ENCODE assay signal across 1 cellular context in the genomic region with DNA sequence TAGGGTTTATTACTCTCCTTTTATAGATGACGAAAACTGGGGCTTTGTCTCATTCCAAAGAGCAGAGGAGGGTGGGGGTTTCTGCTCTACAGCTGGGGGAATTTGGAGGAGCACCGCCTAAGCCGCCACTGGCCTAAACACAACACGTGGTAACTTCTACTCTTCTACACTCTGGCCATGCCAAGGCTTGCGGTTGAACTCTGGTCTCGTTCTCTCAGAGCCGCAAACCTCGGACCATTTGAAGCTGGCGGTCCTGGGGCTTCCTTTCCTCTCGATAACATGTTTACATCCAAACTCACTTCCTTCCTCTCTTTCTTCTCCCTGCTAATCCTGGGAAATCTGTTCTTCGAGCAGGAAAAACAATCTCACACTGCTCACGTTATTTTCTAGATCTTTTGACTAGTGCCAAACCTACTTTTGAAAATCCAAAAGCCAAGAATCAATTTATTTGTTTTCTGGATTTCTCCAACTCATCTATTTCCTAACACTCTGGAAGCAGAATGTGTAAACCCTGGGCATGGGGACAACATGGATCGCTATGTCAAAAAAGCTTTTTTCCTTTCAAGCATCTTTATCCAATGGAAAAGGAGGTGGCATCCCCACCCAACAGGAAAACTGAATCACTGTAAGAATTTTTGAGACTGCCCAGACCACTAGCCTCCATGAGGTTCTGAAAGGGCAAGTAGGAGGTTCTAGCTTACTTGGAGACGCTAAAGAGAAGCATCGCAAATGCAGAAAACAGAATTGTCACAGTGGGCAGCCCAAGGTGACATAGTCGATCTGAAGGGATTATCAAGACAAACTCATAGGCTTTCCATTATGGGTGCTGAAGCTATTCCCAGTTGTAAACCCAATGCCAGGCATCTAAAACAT.
TF ChIP-seq lines count a peak whose summit lies in the region.

No MANE protein-coding gene starts in this region.

TF ChIP-seq in HepG2, 621 proteins besides CTCF, POLR2A, EP300 and RAD21 (continued from another document and continues in another):
- TF ChIP-seq, protein P1, sequence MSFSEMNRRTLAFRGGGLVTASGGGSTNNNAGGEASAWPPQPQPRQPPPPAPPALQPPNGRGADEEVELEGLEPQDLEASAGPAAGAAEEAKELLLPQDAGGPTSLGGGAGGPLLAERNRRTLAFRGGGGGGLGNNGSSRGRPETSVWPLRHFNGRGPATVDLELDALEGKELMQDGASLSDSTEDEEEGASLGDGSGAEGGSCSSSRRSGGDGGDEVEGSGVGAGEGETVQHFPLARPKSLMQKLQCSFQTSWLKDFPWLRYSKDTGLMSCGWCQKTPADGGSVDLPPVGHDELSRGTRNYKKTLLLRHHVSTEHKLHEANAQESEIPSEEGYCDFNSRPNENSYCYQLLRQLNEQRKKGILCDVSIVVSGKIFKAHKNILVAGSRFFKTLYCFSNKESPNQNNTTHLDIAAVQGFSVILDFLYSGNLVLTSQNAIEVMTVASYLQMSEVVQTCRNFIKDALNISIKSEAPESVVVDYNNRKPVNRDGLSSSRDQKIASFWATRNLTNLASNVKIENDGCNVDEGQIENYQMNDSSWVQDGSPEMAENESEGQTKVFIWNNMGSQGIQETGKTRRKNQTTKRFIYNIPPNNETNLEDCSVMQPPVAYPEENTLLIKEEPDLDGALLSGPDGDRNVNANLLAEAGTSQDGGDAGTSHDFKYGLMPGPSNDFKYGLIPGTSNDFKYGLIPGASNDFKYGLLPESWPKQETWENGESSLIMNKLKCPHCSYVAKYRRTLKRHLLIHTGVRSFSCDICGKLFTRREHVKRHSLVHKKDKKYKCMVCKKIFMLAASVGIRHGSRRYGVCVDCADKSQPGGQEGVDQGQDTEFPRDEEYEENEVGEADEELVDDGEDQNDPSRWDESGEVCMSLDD (CRISPR knock-in tag; IDR thresholded peaks at IDR 0.05; ENCODE audit: borderline replicate concordance), result 0 out of 2 replicates have a peak, but pooled peaks have one; percentile 48
- TF ChIP-seq, protein P2, sequence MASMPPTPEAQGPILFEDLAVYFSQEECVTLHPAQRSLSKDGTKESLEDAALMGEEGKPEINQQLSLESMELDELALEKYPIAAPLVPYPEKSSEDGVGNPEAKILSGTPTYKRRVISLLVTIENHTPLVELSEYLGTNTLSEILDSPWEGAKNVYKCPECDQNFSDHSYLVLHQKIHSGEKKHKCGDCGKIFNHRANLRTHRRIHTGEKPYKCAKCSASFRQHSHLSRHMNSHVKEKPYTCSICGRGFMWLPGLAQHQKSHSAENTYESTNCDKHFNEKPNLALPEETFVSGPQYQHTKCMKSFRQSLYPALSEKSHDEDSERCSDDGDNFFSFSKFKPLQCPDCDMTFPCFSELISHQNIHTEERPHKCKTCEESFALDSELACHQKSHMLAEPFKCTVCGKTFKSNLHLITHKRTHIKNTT (CRISPR knock-in tag; IDR thresholded peaks at IDR 0.05), result no peak
- TF ChIP-seq MZF1 (CRISPR knock-in tag; IDR thresholded peaks at IDR 0.05; ENCODE audit: borderline replicate concordance) (no peak; the same call in 1 of the 2 replicates), PITX1 (CRISPR knock-in tag; IDR thresholded peaks at IDR 0.05) (peak; percentile 91), KLF9 (CRISPR knock-in tag; IDR thresholded peaks at IDR 0.05; ENCODE audit: low read depth) (peak; percentile 63; the same call in 1 of the 2 replicates), NFATC3 (CRISPR knock-in tag; IDR thresholded peaks at IDR 0.05) (0 out of 2 replicates have a peak, but pooled peaks have one; percentile 13), SRSF9 (IDR thresholded peaks at IDR 0.05; ENCODE audit: borderline replicate concordance, insufficient read depth, low read depth, low read length, poor library complexity, severe bottlenecking) (no peak), ZNF749 (CRISPR knock-in tag; IDR thresholded peaks at IDR 0.05; ENCODE audit: borderline replicate concordance) (peak; percentile 86), ZNF646 (CRISPR knock-in tag; IDR thresholded peaks at IDR 0.05) (peak; percentile 37; the same call in 1 of the 2 replicates), ZNF34 (CRISPR knock-in tag; IDR thresholded peaks at IDR 0.05; ENCODE audit: borderline replicate concordance) (0 out of 2 replicates have a peak, but pooled peaks have one; percentile 47), ZNF589 (CRISPR knock-in tag; conservative IDR thresholded peaks at IDR 0.05) (no peak; the same call in 1 of the 2 replicates), ZNF737 (CRISPR knock-in tag; IDR thresholded peaks at IDR 0.05; ENCODE audit: borderline replicate concordance) (no peak), ZNF629 (CRISPR knock-in tag; conservative IDR thresholded peaks at IDR 0.05) (peak; percentile 35), KAT7 (CRISPR knock-in tag; IDR thresholded peaks at IDR 0.05; ENCODE audit: borderline replicate concordance) (no peak), RBFOX2 (IDR thresholded peaks at IDR 0.05; ENCODE audit: low read depth, low read length) (peak; percentile 24; the same call in 1 of the 2 replicates), ZNF414 (CRISPR knock-in tag; IDR thresholded peaks at IDR 0.05) (0 out of 2 replicates have a peak, but pooled peaks have one; percentile 90), FOXP1 (IDR thresholded peaks at IDR 0.05) (no peak), FOXP1 (CRISPR knock-in tag; IDR thresholded peaks at IDR 0.05) (peak; percentile 73; the same call in 1 of the 2 replicates), CEBPB (IDR thresholded peaks at IDR 0.05; ENCODE audit: borderline replicate concordance, low read depth, low read length) (no peak), ZNF235 (CRISPR knock-in tag; IDR thresholded peaks at IDR 0.05; ENCODE audit: borderline replicate concordance) (no peak), DRAP1 (CRISPR knock-in tag; IDR thresholded peaks at IDR 0.05) (peak; percentile 91), SMAD9 (CRISPR knock-in tag; IDR thresholded peaks at IDR 0.05) (no peak), PHB2 (IDR thresholded peaks at IDR 0.05; ENCODE audit: partially characterized antibody) (no peak), ZNF17 (CRISPR knock-in tag; IDR thresholded peaks at IDR 0.05) (no peak), ZBTB7B (CRISPR knock-in tag; IDR thresholded peaks at IDR 0.05) (peak; percentile 72; the same call in 1 of the 2 replicates), MNT (IDR thresholded peaks at IDR 0.05) (peak; percentile 71), ZNF747 (CRISPR knock-in tag; IDR thresholded peaks at IDR 0.05; ENCODE audit: borderline replicate concordance) (peak; percentile 98), POLR2G (IDR thresholded peaks at IDR 0.05; ENCODE audit: low read depth, low read length) (peak; percentile 95), KLF13 (CRISPR knock-in tag; IDR thresholded peaks at IDR 0.05) (no peak), ZNF674 (CRISPR knock-in tag; IDR thresholded peaks at IDR 0.05; ENCODE audit: low read depth) (no peak), ZNF780A (CRISPR knock-in tag; IDR thresholded peaks at IDR 0.05) (no peak), ZFAT (CRISPR knock-in tag; conservative IDR thresholded peaks at IDR 0.05) (no peak), POLR2AphosphoS5 (IDR thresholded peaks at IDR 0.05; ENCODE audit: low read depth, low read length) (peak; percentile 83), ZSCAN22 (CRISPR knock-in tag; IDR thresholded peaks at IDR 0.05) (no peak), ZNF343 (CRISPR knock-in tag; IDR thresholded peaks at IDR 0.05) (peak; percentile 98), KAT2B (IDR thresholded peaks at IDR 0.05; ENCODE audit: borderline replicate concordance, low read depth, low read length) (no peak), PREB (CRISPR knock-in tag; IDR thresholded peaks at IDR 0.05) (no peak), ADNP (CRISPR knock-in tag; IDR thresholded peaks at IDR 0.05) (no peak)
- TF ChIP-seq, protein P3, sequence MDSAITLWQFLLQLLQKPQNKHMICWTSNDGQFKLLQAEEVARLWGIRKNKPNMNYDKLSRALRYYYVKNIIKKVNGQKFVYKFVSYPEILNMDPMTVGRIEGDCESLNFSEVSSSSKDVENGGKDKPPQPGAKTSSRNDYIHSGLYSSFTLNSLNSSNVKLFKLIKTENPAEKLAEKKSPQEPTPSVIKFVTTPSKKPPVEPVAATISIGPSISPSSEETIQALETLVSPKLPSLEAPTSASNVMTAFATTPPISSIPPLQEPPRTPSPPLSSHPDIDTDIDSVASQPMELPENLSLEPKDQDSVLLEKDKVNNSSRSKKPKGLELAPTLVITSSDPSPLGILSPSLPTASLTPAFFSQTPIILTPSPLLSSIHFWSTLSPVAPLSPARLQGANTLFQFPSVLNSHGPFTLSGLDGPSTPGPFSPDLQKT (CRISPR knock-in tag; IDR thresholded peaks at IDR 0.05; ENCODE audit: borderline replicate concordance), result no peak
- TF ChIP-seq, protein P4, sequence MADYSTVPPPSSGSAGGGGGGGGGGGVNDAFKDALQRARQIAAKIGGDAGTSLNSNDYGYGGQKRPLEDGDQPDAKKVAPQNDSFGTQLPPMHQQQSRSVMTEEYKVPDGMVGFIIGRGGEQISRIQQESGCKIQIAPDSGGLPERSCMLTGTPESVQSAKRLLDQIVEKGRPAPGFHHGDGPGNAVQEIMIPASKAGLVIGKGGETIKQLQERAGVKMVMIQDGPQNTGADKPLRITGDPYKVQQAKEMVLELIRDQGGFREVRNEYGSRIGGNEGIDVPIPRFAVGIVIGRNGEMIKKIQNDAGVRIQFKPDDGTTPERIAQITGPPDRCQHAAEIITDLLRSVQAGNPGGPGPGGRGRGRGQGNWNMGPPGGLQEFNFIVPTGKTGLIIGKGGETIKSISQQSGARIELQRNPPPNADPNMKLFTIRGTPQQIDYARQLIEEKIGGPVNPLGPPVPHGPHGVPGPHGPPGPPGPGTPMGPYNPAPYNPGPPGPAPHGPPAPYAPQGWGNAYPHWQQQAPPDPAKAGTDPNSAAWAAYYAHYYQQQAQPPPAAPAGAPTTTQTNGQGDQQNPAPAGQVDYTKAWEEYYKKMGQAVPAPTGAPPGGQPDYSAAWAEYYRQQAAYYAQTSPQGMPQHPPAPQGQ (CRISPR knock-in tag; IDR thresholded peaks at IDR 0.05; ENCODE audit: borderline replicate concordance), result no peak
